ENCODE assay signal across 8 cellular contexts in the genomic region with DNA sequence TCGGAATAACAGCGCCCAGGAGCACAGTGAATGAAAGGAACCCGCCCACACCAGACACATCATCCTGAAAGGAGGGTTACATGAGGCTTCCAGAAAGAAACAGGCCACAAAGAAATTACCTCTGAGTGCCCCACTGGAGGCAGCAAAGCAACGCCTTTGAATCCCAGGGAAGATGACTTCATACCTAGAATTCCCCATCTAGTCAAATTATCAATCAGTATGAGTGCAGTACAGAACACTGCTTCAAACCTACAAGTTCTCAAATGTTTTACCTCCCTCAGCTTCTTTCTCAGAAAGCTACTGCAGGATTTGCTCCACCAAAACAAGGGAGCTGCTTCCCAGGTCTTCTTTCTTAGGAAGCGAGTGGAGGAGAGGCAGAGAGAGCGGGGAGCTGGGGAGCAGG.
DNase-seq lines count a peak whose midpoint lies in the region; ATAC-seq and TF ChIP-seq lines count a peak whose summit lies in the region.

No MANE protein-coding gene starts in this region.

- H3K27me3 ChIP-seq in esophagus squamous epithelium = no peaks in the 10 kb centered on the region

- no peaks in the 10 kb centered on the region for H3K9me3 ChIP-seq in esophagus squamous epithelium

- peak overlapping the region; percentile 72 for H3K4me3 Mint-ChIP-seq in T-helper 2 cell treated with Interferon-gamma antibody and Interleukin-4, amounts not matched to agents 5 μg/mL and 100 μg/mL, for 36 hours

- H3K36me3 ChIP-seq in esophagus squamous epithelium = peaks cover 0 to 56% (median 0%) of the 10 kb centered on the region in 3 donors

- H3K4me3 ChIP-seq in GM12864 (ENCODE audit: low read depth, low read length) = no peak overlapping the region; the same call in 1 of the 2 replicates
- no peak overlapping the region for H3K4me3 ChIP-seq in esophagus squamous epithelium

- H3K27ac Mint-ChIP-seq in T-helper 2 cell treated with Interferon-gamma antibody and Interleukin-4, amounts not matched to agents 5 μg/mL and 100 μg/mL, for 36 hours = peak overlapping the region; percentile 84

- peak; percentile 37 for TF ChIP-seq CTCF in GM12864 (IDR thresholded peaks at IDR 0.05; ENCODE audit: low read depth, low read length, missing control alignments)
- TF ChIP-seq CTCF in esophagus squamous epithelium (IDR thresholded peaks at IDR 0.05) = peak in 2 of 6 experiments; percentile 16 to 30

- no peak overlapping the region for H3K27ac ChIP-seq in esophagus squamous epithelium

- no peaks in the 10 kb centered on the region for H3K27me3 Mint-ChIP-seq in T-helper 2 cell treated with Interferon-gamma antibody and Interleukin-4, amounts not matched to agents 5 μg/mL and 100 μg/mL, for 36 hours (ENCODE audit: low read depth)

- WGBS in esophagus squamous epithelium, 2 donors = 60 to 62% methylated on average over 5 to 6 of the region's 6 CpGs

- peaks cover 84% of the 10 kb centered on the region for H3K4me1 Mint-ChIP-seq in T-helper 2 cell treated with Interferon-gamma antibody and Interleukin-4, amounts not matched to agents 5 μg/mL and 100 μg/mL, for 36 hours (ENCODE audit: low read depth)

- no peak for ATAC-seq in SK-N-SH treated with all-trans-retinoic acid at 6 μM for 48 hours

- DNase-seq in GM12864 (ENCODE audit: low read depth) (peak; percentile 66), HCEC 1CT (peak; percentile 3), head of caudate nucleus (peak in 23 of 42 donors; percentile 34 to 80 (median 64)), esophagus squamous epithelium (lab: John Stamatoyannopoulos, UW) (no peak), HPDE6-E6E7 (ENCODE audit: extremely low spot score) (no peak), NCI-H2227 treated with DMSO at 0.1 percent for 48 hours (lab: John Stamatoyannopoulos, UW) (no peak)
- peak; percentile 83 for DNase-seq in T-helper 2 cell treated with Interferon-gamma antibody and Interleukin-4, amounts not matched to agents 5 μg/mL and 100 μg/mL, for 36 hours (ENCODE audit: low spot score)

- peaks cover 5% of the 10 kb centered on the region for H3K9me3 Mint-ChIP-seq in T-helper 2 cell treated with Interferon-gamma antibody and Interleukin-4, amounts not matched to agents 5 μg/mL and 100 μg/mL, for 36 hours

- intact Hi-C loops in head of caudate nucleus (cut with DNase I) (no loop called here), esophagus squamous epithelium (cut with DNase I) (no loop called here)

- no peak for TF ChIP-seq POLR2A in esophagus squamous epithelium (IDR thresholded peaks at IDR 0.05)

- H3K4me1 ChIP-seq in esophagus squamous epithelium = peaks cover 0 to 44% (median 0%) of the 10 kb centered on the region in 3 donors

- H3K36me3 Mint-ChIP-seq in T-helper 2 cell treated with Interferon-gamma antibody and Interleukin-4, amounts not matched to agents 5 μg/mL and 100 μg/mL, for 36 hours (ENCODE audit: low read depth) = peaks cover 85% of the 10 kb centered on the region

TF ChIP-seq in SK-N-SH treated with all-trans-retinoic acid at 6 μM for 48 hours, 23 proteins besides CTCF, POLR2A, EP300 and RAD21:
- TF ChIP-seq TOX (CRISPR knock-in tag; IDR thresholded peaks at IDR 0.05; ENCODE audit: borderline replicate concordance) (no peak), ZNF8 (CRISPR knock-in tag; IDR thresholded peaks at IDR 0.05) (no peak)
- TF ChIP-seq, protein P1, sequence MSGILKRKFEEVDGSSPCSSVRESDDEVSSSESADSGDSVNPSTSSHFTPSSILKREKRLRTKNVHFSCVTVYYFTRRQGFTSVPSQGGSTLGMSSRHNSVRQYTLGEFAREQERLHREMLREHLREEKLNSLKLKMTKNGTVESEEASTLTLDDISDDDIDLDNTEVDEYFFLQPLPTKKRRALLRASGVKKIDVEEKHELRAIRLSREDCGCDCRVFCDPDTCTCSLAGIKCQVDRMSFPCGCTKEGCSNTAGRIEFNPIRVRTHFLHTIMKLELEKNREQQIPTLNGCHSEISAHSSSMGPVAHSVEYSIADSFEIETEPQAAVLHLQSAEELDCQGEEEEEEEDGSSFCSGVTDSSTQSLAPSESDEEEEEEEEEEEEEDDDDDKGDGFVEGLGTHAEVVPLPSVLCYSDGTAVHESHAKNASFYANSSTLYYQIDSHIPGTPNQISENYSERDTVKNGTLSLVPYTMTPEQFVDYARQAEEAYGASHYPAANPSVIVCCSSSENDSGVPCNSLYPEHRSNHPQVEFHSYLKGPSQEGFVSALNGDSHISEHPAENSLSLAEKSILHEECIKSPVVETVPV (CRISPR knock-in tag; IDR thresholded peaks at IDR 0.05) = no peak
TF ChIP-seq in SK-N-SH treated with all-trans-retinoic acid at 6 μM for 48 hours: peak in this region for 0.

Comparison
In these comparisons a context has a peak if more than half of its experiments do, and no peak if none do; other contexts are left out.
1. DNase-seq: peak in GM12864 (single experiment), HCEC 1CT (single experiment), T-helper 2 cell treated with Interferon-gamma antibody and Interleukin-4, amounts not matched to agents 5 μg/mL and 100 μg/mL, for 36 hours (single experiment) and head of caudate nucleus (23 of 42); none in esophagus squamous epithelium (single experiment), HPDE6-E6E7 (single experiment) and NCI-H2227 treated with DMSO at 0.1 percent for 48 hours (single experiment).